In the genomic region with DNA sequence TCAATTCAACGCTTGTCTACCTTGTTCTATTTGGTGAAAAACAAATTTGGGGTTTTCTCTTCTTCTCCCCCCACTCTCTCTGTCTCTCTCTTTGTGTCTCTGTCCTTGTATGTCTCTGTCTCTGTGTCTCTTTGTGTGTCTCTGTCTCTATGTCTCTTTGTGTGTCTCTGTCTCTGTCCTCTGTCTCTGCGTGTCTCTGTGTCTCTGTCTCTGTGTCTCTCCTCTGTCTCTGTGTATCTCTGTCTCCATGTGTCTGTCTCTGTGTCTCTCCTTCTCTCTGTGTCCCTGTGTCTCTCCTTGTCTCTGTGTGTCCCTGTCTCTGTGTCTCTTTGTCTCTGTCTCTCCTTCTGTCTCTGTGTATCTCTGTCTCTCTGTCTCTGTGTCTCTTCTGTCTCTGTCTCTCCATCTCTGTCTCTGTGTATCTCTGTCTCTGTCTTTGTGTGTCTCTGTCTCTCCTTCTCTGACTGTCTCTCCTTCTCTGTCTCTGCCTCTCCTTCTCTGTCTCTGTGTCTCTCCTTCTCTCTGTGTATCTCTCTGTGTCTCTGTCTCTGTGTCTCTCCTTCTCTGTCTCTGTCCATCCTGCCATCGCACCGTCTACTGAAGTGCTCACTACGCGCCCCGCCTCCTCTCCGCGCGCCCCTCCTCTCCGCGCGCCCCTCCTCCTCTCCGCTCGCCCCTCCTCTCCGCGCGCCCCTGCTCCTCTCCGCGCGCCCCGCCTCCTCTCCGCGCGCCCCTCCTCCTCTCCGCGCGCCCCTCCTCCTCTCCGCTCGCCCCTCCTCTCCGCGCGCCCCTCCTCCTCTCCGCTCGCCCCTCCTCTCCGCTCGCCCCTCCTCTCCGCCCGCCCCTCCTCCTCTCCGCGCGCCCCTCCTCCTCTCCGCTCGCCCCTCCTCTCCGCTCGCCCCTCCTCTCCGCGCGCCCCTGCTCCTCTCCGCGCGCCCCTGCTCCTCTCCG, we compare ENCODE assay signal across 7 cellular contexts. TPM values are rescaled to one million over a fixed set of nuclear protein-coding genes. Genes with fewer than 3 reads are reported as not detected.
DNase-seq lines count a peak whose midpoint lies in the region; ATAC-seq and TF ChIP-seq lines count a peak whose summit lies in the region.

No MANE protein-coding gene starts in this region.

- ATAC-seq in HG02642 (IDR thresholded peaks at IDR 0.05; ENCODE audit: poor library complexity, unreplicated experiment): no peak

- peak overlapping the region; percentile 67 to 96 (median 84) for H3K27ac Mint-ChIP-seq in brain
- H3K27ac Mint-ChIP-seq in mesothelial cell of epicardium: peak overlapping the region; percentile 57

- peaks cover 11% of the 10 kb centered on the region for H3K27me3 ChIP-seq in GM23248 (replicated peaks; ENCODE audit: insufficient read depth)

- H3K4me1 ChIP-seq in GM23248 (ENCODE audit: insufficient read depth): no peaks in the 10 kb centered on the region

- H3K9ac ChIP-seq in GM23248: peak overlapping the region; percentile 52; the same call in 1 of the 2 replicates

- in situ Hi-C loops in GM23248 (cut with MboI): no loop called here

- H3K4me3 ChIP-seq in GM23248: peak overlapping the region; percentile 75

- no peaks in the 10 kb centered on the region for H3K79me2 ChIP-seq in GM23248 (ENCODE audit: insufficient read depth)

- peak; percentile 56 for DNase-seq in GM23248
- DNase-seq in NCI-H2196 (lab: John Stamatoyannopoulos, UW; ENCODE audit: unreplicated experiment): peak; percentile 52
- peak in 1 of 2 experiments; percentile 68 for DNase-seq in mesothelial cell of epicardium (ENCODE audit: low spot score in 2 of 2, unreplicated experiment in 2 of 2)
- no peak for DNase-seq in cerebellum (ENCODE audit: low spot score)
- DNase-seq in inferior parietal cortex (ENCODE audit: extremely low spot score): no peak

- no peak overlapping the region for H3K27ac ChIP-seq in GM23248

- 7 to 80% methylated on average over 2 to 53 of the region's 53 CpGs for WGBS in GM23248 (ENCODE audit: low coverage in 1 of 2, low lambda C conversion rate in 2 of 2, missing lambda C conversion rate in 2 of 2), 2 experiments

- peak overlapping the region; percentile 77 for H3K4me2 ChIP-seq in GM23248 (ENCODE audit: unreplicated experiment)

- peaks cover 0 to 8% (median 0%) of the 10 kb centered on the region in 5 experiments for H3K9me3 Mint-ChIP-seq in brain
- no peaks in the 10 kb centered on the region for H3K9me3 Mint-ChIP-seq in mesothelial cell of epicardium

- H2AFZ ChIP-seq in GM23248: peak overlapping the region; percentile 82

- H3K4me1 Mint-ChIP-seq in brain (peaks cover 42% of the 10 kb centered on the region), mesothelial cell of epicardium (peaks cover 30% of the 10 kb centered on the region)

- TF ChIP-seq CTCF in brain (conservative IDR thresholded peaks at IDR 0.05): no peak
- no peak for TF ChIP-seq CTCF in mesothelial cell of epicardium (IDR thresholded peaks at IDR 0.05; ENCODE audit: unreplicated experiment)

- H3K4me3 Mint-ChIP-seq in brain (peak overlapping the region; percentile 84 to 93 (median 87)), mesothelial cell of epicardium (peak overlapping the region; percentile 69)

- H3F3A ChIP-seq in GM23248 (ENCODE audit: insufficient read depth): peaks cover 7% of the 10 kb centered on the region; the same call in 1 of the 2 replicates

- H3K36me3 Mint-ChIP-seq in brain: no peaks in the 10 kb centered on the region
- no peaks in the 10 kb centered on the region for H3K36me3 Mint-ChIP-seq in mesothelial cell of epicardium

- H3K9me2 ChIP-seq in GM23248 (ENCODE audit: insufficient read depth): no peaks in the 10 kb centered on the region

- H3K36me3 ChIP-seq in GM23248 (ENCODE audit: low read depth): no peaks in the 10 kb centered on the region

- no peaks in the 10 kb centered on the region for H3K9me3 ChIP-seq in GM23248 (ENCODE audit: low read depth)

- H3K27me3 Mint-ChIP-seq in brain (peaks cover 7% of the 10 kb centered on the region), mesothelial cell of epicardium (ENCODE audit: low read depth) (peaks cover 53% of the 10 kb centered on the region)

- no peaks in the 10 kb centered on the region for H4K20me1 ChIP-seq in GM23248 (ENCODE audit: insufficient read depth)

RNA-seq across cellular contexts. Expression of a gene that starts 12.8 kb away (rescaled TPM):
- total RNA-seq in GM23248 (2014; rRNA removed; shearing (Covaris generic)): not detected in 2 replicates
- not detected in 2 replicates for polyA plus RNA-seq in GM23248 (2016; fragmentation: Nextera tagmentation; extraction: Ambion mirVana)
- polyA plus RNA-seq in brain (ENCODE audit: insufficient read depth, low read depth, low replicate concordance): 0.46 TPM
- total RNA-seq in mesothelial cell of epicardium: not detected in 3 replicates
- total RNA-seq in cerebellum: not detected

RNA-seq across cellular contexts. Expression of a gene that starts 21.0 kb away (rescaled TPM):
- total RNA-seq in GM23248 (2014; rRNA removed; shearing (Covaris generic)): not detected in 2 replicates
- not detected in 2 replicates for polyA plus RNA-seq in GM23248 (2016; fragmentation: Nextera tagmentation; extraction: Ambion mirVana)
- polyA plus RNA-seq in brain (ENCODE audit: insufficient read depth, low read depth, low replicate concordance): not detected
- 7.3 to 8.7 TPM (median 8.6 TPM) in 3 replicates for total RNA-seq in mesothelial cell of epicardium
- total RNA-seq in cerebellum: not detected

Comparison
In these comparisons a context has a peak if more than half of its experiments do, and no peak if none do; other contexts are left out.
1. DNase-seq: peak in GM23248 (single experiment) and NCI-H2196 (single experiment); none in cerebellum (single experiment) and inferior parietal cortex (single experiment).